In the genomic region with DNA sequence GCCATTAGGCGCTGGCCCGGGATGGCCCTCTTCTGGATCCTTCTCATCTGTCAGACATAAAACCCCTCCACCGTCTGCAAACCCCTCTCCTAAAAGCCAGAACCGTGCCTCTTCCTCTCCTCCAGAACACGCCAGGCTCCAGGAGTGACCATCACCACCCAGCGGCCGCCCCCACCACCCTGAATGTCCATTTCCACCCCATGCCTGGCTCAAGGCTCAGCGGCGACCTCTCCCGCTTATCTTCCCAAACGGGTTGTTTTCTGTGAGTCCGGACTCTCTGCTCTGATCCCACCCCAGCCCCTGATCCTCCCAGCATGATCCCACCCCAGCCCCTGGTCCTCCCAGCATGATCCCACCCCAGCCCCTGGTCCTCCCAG, we compare ENCODE assay signal across 18 cellular contexts. TPM values are rescaled to one million over a fixed set of nuclear protein-coding genes. Genes with fewer than 3 reads are reported as not detected.
DNase-seq lines count a peak whose midpoint lies in the region; ATAC-seq and TF ChIP-seq lines count a peak whose summit lies in the region.
"Had no signal": no experiment of that assay in that cellular context is flagged by ENCODE, and none has a peak within 500 bp of the region (broad histone marks: within the 10 kb centered on the region; RNA-seq: fewer than 3 reads in every experiment).

No MANE protein-coding gene starts in this region.

- TF ChIP-seq CTCF in colonic mucosa (IDR thresholded peaks at IDR 0.05) = no peak

- no peaks in the 10 kb centered on the region for H3K36me3 ChIP-seq in HUES48 (ENCODE audit: control insufficient read depth, insufficient read depth, low read length)
- H3K36me3 ChIP-seq in ectodermal cell (ENCODE audit: control insufficient read depth, insufficient read depth, low read length) = no peaks in the 10 kb centered on the region
- H3K36me3 ChIP-seq in mesenchymal stem cell (ENCODE audit: control insufficient read depth in 1 of 2, insufficient read depth in 2 of 2, low read depth in 1 of 2, low read length in 2 of 2) = no peaks in the 10 kb centered on the region
- no peaks in the 10 kb centered on the region for H3K36me3 ChIP-seq in skeletal muscle satellite cell (ENCODE audit: insufficient read depth, low read length)
- H3K36me3 ChIP-seq in colonic mucosa = no peaks in the 10 kb centered on the region
- H3K36me3 ChIP-seq: ovary had no signal

- H3K4me2 ChIP-seq in mesenchymal stem cell (ENCODE audit: low read length, poor library complexity, severe bottlenecking) (no peak overlapping the region), skeletal muscle satellite cell (ENCODE audit: low read length) (peak overlapping the region; percentile 54)
- H3K4me2 ChIP-seq: SK-N-SH had no signal

- 30 to 39% methylated on average over 12 of the region's 12 CpGs for WGBS in ectodermal cell, 2 experiments
- 43% methylated on average over 12 of the region's 12 CpGs for WGBS in mesenchymal stem cell

- no peaks in the 10 kb centered on the region for H3K27me3 ChIP-seq in HUES48 (ENCODE audit: control insufficient read depth, insufficient read depth, low read length)
- H3K27me3 ChIP-seq in ectodermal cell (ENCODE audit: control insufficient read depth, insufficient read depth, low read length, poor library complexity, severe bottlenecking) = no peaks in the 10 kb centered on the region
- H3K27me3 ChIP-seq in mesenchymal stem cell (ENCODE audit: control insufficient read depth in 1 of 2, insufficient read depth in 1 of 2, low read length in 2 of 2) = peaks cover 0 to 6% of the 10 kb centered on the region in 2 experiments
- peaks cover 33% of the 10 kb centered on the region for H3K27me3 ChIP-seq in skeletal muscle satellite cell (ENCODE audit: control insufficient read depth, insufficient read depth, low read length)
- H3K27me3 ChIP-seq in colonic mucosa = no peaks in the 10 kb centered on the region
- H3K27me3 ChIP-seq: ovary, testis had no signal

- H2BK12ac ChIP-seq in mesenchymal stem cell (ENCODE audit: low read length in 2 of 2) = no peak overlapping the region

- intact Hi-C loops in colonic mucosa (cut with DNase I) = no loop called here

- peak overlapping the region; percentile 24 for H4K8ac ChIP-seq in mesenchymal stem cell (ENCODE audit: low read length)

- no peak overlapping the region for H3K18ac ChIP-seq in mesenchymal stem cell (ENCODE audit: low read depth in 1 of 2, low read length in 2 of 2)

- H2BK120ac ChIP-seq in mesenchymal stem cell (ENCODE audit: low read depth, low read length) = no peak overlapping the region

- H3K4me1 ChIP-seq in HUES48 (ENCODE audit: control insufficient read depth, insufficient read depth, low read length) (peaks cover 5% of the 10 kb centered on the region), ectodermal cell (ENCODE audit: control insufficient read depth, insufficient read depth, low read length) (peaks cover 28% of the 10 kb centered on the region), mesenchymal stem cell (ENCODE audit: control insufficient read depth, insufficient read depth, low read depth, low read length) (peaks cover 36% of the 10 kb centered on the region), skeletal muscle satellite cell (ENCODE audit: control insufficient read depth, insufficient read depth, low read length) (peaks cover 17% of the 10 kb centered on the region), colonic mucosa (no peaks in the 10 kb centered on the region)
- H3K4me1 ChIP-seq: testis had no signal

- DNase-seq in mesenchymal stem cell = no peak
- DNase-seq in colonic mucosa = no peak
- DNase-seq: activated naive CD4-positive, alpha-beta T cell; activated T-cell treated with anti-CD3 and anti-CD28 coated beads, Interleukin-2, amount 50 U/mL, for 24 hours; cortex of kidney; EL; NCI-H187; ovary; SK-N-SH; stimulated activated CD4-positive, alpha-beta T cell treated with anti-CD3 and anti-CD28 coated beads, Interleukin-4, amount 100 ng/mL, for 1 hour; stimulated activated naive B cell treated with anti-CD40 and anti-IgM and Interleukin-4, amounts not matched to agents 10 μg/mL and 1 μg/mL and 100 μg/mL, for 72 hours; T-helper 17 cell; testis had no signal

- H3K4ac ChIP-seq in mesenchymal stem cell (ENCODE audit: low read depth in 1 of 2, low read length in 2 of 2) = no peak overlapping the region

- H2AFZ ChIP-seq in mesenchymal stem cell (ENCODE audit: low read depth, low read length) = no peak overlapping the region

- no peak overlapping the region for H3K23ac ChIP-seq in mesenchymal stem cell (ENCODE audit: low read length in 2 of 2)

- no peak overlapping the region for H2BK15ac ChIP-seq in mesenchymal stem cell (ENCODE audit: low read depth, poor library complexity, severe bottlenecking)

- H3K79me1 ChIP-seq in mesenchymal stem cell (replicated peaks; ENCODE audit: low read length, poor library complexity, severe bottlenecking) = peaks cover 23% of the 10 kb centered on the region

- H3K9ac ChIP-seq in HUES48 (ENCODE audit: low read depth, low read length) (no peak overlapping the region), mesenchymal stem cell (ENCODE audit: low read length) (no peak overlapping the region), skeletal muscle satellite cell (ENCODE audit: low read depth, low read length) (no peak overlapping the region), colonic mucosa (ENCODE audit: low read depth in 2 of 2, low read length in 2 of 2) (no peak overlapping the region)
- H3K9ac ChIP-seq: SK-N-SH had no signal

- ATAC-seq in GM19023 (IDR thresholded peaks at IDR 0.05; ENCODE audit: unreplicated experiment) (no peak), HG03097 (IDR thresholded peaks at IDR 0.05; ENCODE audit: low FRiP score, unreplicated experiment) (no peak)
- ATAC-seq: stimulated activated naive B cell treated with anti-CD40 and anti-IgM and Interleukin-4, amounts not matched to agents 10 μg/mL and 1 μg/mL and 100 μg/mL, for 72 hours; T-helper 17 cell had no signal

- H3K9me3 ChIP-seq in HUES48 (ENCODE audit: control insufficient read depth, insufficient read depth, low read length) (no peaks in the 10 kb centered on the region), ectodermal cell (ENCODE audit: control insufficient read depth, low read length) (no peaks in the 10 kb centered on the region), mesenchymal stem cell (ENCODE audit: control insufficient read depth, low read length) (no peaks in the 10 kb centered on the region), skeletal muscle satellite cell (replicated peaks; ENCODE audit: low read length) (no peaks in the 10 kb centered on the region), colonic mucosa (no peaks in the 10 kb centered on the region)
- H3K9me3 ChIP-seq: ovary, SK-N-SH, testis had no signal

- peak overlapping the region; percentile 96 for H2AK5ac ChIP-seq in mesenchymal stem cell (ENCODE audit: low read length, severe bottlenecking)

- H3K4me3 ChIP-seq in HUES48 (ENCODE audit: low read depth, low read length) (no peak overlapping the region), ectodermal cell (ENCODE audit: insufficient read depth, low read depth, low read length) (no peak overlapping the region), mesenchymal stem cell (ENCODE audit: insufficient read depth in 1 of 2, low read depth in 1 of 2, low read length in 2 of 2) (no peak overlapping the region), skeletal muscle satellite cell (ENCODE audit: low read length) (peak overlapping the region; percentile 40), colonic mucosa (no peak overlapping the region)
- H3K4me3 ChIP-seq: ovary, testis had no signal

- no peak overlapping the region for H3K14ac ChIP-seq in mesenchymal stem cell (ENCODE audit: low read length in 2 of 2)

- H3K27ac ChIP-seq in HUES48 (ENCODE audit: low read depth, low read length) (peak overlapping the region; percentile 46), ectodermal cell (ENCODE audit: insufficient read depth, low read depth, low read length, poor library complexity, severe bottlenecking) (peak overlapping the region; percentile 78), mesenchymal stem cell (ENCODE audit: low read length, poor library complexity, severe bottlenecking) (peak overlapping the region; percentile 80), colonic mucosa (no peak overlapping the region)
- H3K27ac ChIP-seq: ovary, testis had no signal

- no peak overlapping the region for H4K91ac ChIP-seq in mesenchymal stem cell (ENCODE audit: low read length)

- H2BK5ac ChIP-seq in mesenchymal stem cell (ENCODE audit: low read depth, low read length, poor library complexity, severe bottlenecking) = no peak overlapping the region

RNA-seq across cellular contexts. Expression of a gene that starts 37.6 kb away (rescaled TPM):
- 27.5 TPM for polyA plus RNA-seq in ectodermal cell (2013, experiment 1 of 4)
- 39.8 TPM for polyA plus RNA-seq in ectodermal cell (2013, experiment 2 of 4)
- polyA plus RNA-seq in ectodermal cell (2013, experiment 3 of 4) = 32.8 TPM
- 38.3 TPM for polyA plus RNA-seq in ectodermal cell (2013, experiment 4 of 4)
- polyA plus RNA-seq in mesenchymal stem cell (2013, experiment 1 of 2) = 0.14 TPM
- 0.11 TPM for polyA plus RNA-seq in mesenchymal stem cell (2013, experiment 2 of 2)
- under 0.01 and 0.25 TPM in 2 replicates for total RNA-seq in skeletal muscle satellite cell (2012; rRNA removed)
- total RNA-seq in colonic mucosa = 1 to 10 TPM; 2.7 to 7.8 TPM
